Comparison of ENCODE assay signal across 1 cellular context in genomic region chr13:51803422-51804294, GRCh38.
TF ChIP-seq lines count a peak whose summit lies in the region.

TSS of gene DHRS12 (minus strand) at chr13:51804163. CDS start at chr13:51799659, 4,504 bp downstream.

TF ChIP-seq in HepG2, 621 proteins besides CTCF, POLR2A, EP300 and RAD21 (continued from another document and continues in another):
- peak; percentile 42; the same call in 1 of the 2 replicates for TF ChIP-seq LBX2 (CRISPR knock-in tag; IDR thresholded peaks at IDR 0.05; ENCODE audit: borderline replicate concordance)
- TF ChIP-seq ZNF296 (CRISPR knock-in tag; conservative IDR thresholded peaks at IDR 0.05) = no peak
- TF ChIP-seq, protein P1, sequence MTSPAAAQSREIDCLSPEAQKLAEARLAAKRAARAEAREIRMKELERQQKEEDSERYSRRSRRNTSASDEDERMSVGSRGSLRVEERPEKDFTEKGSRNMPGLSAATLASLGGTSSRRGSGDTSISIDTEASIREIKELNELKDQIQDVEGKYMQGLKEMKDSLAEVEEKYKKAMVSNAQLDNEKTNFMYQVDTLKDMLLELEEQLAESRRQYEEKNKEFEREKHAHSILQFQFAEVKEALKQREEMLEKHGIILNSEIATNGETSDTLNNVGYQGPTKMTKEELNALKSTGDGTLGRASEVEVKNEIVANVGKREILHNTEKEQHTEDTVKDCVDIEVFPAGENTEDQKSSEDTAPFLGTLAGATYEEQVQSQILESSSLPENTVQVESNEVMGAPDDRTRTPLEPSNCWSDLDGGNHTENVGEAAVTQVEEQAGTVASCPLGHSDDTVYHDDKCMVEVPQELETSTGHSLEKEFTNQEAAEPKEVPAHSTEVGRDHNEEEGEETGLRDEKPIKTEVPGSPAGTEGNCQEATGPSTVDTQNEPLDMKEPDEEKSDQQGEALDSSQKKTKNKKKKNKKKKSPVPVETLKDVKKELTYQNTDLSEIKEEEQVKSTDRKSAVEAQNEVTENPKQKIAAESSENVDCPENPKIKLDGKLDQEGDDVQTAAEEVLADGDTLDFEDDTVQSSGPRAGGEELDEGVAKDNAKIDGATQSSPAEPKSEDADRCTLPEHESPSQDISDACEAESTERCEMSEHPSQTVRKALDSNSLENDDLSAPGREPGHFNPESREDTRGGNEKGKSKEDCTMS (CRISPR knock-in tag; conservative IDR thresholded peaks at IDR 0.05) = no peak
- TF ChIP-seq SOX6 (IDR thresholded peaks at IDR 0.05) = no peak
- 0 out of 2 replicates have a peak, but pooled peaks have one; percentile 10 for TF ChIP-seq SOX6 (CRISPR knock-in tag; IDR thresholded peaks at IDR 0.05)
- no peak for TF ChIP-seq ZNF468 (CRISPR knock-in tag; IDR thresholded peaks at IDR 0.05)
- TF ChIP-seq ZNF430 (CRISPR knock-in tag; IDR thresholded peaks at IDR 0.05) = peak; percentile 76; the same call in 1 of the 2 replicates
- no peak for TF ChIP-seq GPBP1L1 (CRISPR knock-in tag; IDR thresholded peaks at IDR 0.05)
- no peak for TF ChIP-seq ZNF670 (CRISPR knock-in tag; IDR thresholded peaks at IDR 0.05; ENCODE audit: borderline replicate concordance)
- TF ChIP-seq TBX2 (CRISPR knock-in tag; IDR thresholded peaks at IDR 0.05; ENCODE audit: borderline replicate concordance) = no peak
- no peak for TF ChIP-seq ZFP36L2 (CRISPR knock-in tag; IDR thresholded peaks at IDR 0.05)
- no peak for TF ChIP-seq SMARCE1 (IDR thresholded peaks at IDR 0.05; ENCODE audit: borderline replicate concordance)
- TF ChIP-seq CEBPB (IDR thresholded peaks at IDR 0.05; ENCODE audit: borderline replicate concordance, low read depth, low read length) = peak; percentile 31; the same call in 1 of the 2 replicates
- no peak for TF ChIP-seq HOXA5 (CRISPR knock-in tag; IDR thresholded peaks at IDR 0.05)
- peak; percentile 40; the same call in 1 of the 2 replicates for TF ChIP-seq IRF2 (CRISPR knock-in tag; IDR thresholded peaks at IDR 0.05)
- no peak; the same call in 1 of the 2 replicates for TF ChIP-seq AFF4 (CRISPR knock-in tag; IDR thresholded peaks at IDR 0.05)
- TF ChIP-seq KAT7 (CRISPR knock-in tag; IDR thresholded peaks at IDR 0.05; ENCODE audit: borderline replicate concordance) = peak; percentile 66; the same call in 1 of the 2 replicates
- no peak for TF ChIP-seq ZBTB20 (CRISPR knock-in tag; IDR thresholded peaks at IDR 0.05; ENCODE audit: borderline replicate concordance, low read depth)
- no peak; the same call in 1 of the 2 replicates for TF ChIP-seq ZNF816 (CRISPR knock-in tag; IDR thresholded peaks at IDR 0.05; ENCODE audit: borderline replicate concordance)
- no peak for TF ChIP-seq ZNF225 (CRISPR knock-in tag; IDR thresholded peaks at IDR 0.05)
- peak; percentile 13; the same call in 1 of the 2 replicates for TF ChIP-seq RXRA (CRISPR knock-in tag; IDR thresholded peaks at IDR 0.05)
- no peak for TF ChIP-seq ZNF354B (CRISPR knock-in tag; IDR thresholded peaks at IDR 0.05)
- no peak for TF ChIP-seq NONO (IDR thresholded peaks at IDR 0.05)
- peak; percentile 87 for TF ChIP-seq NONO (CRISPR knock-in tag; conservative IDR thresholded peaks at IDR 0.05)
- peak; percentile 25; the same call in 1 of the 2 replicates for TF ChIP-seq ZNF331 (CRISPR knock-in tag; IDR thresholded peaks at IDR 0.05)
- no peak for TF ChIP-seq ZNF292 (CRISPR knock-in tag; IDR thresholded peaks at IDR 0.05; ENCODE audit: borderline replicate concordance, low read depth)
- TF ChIP-seq NFATC3 (CRISPR knock-in tag; IDR thresholded peaks at IDR 0.05) = no peak
- TF ChIP-seq TOE1 (CRISPR knock-in tag; IDR thresholded peaks at IDR 0.05) = no peak
- TF ChIP-seq EED (CRISPR knock-in tag; IDR thresholded peaks at IDR 0.05) = no peak; the same call in 1 of the 2 replicates
- TF ChIP-seq NFYC (CRISPR knock-in tag; IDR thresholded peaks at IDR 0.05) = no peak
- TF ChIP-seq ZNF7 (CRISPR knock-in tag; IDR thresholded peaks at IDR 0.05) = no peak
- peak; percentile 66; the same call in 1 of the 2 replicates for TF ChIP-seq HES4 (CRISPR knock-in tag; IDR thresholded peaks at IDR 0.05; ENCODE audit: borderline replicate concordance)
- TF ChIP-seq CENPX (CRISPR knock-in tag; IDR thresholded peaks at IDR 0.05) = no peak
- no peak for TF ChIP-seq SATB2 (CRISPR knock-in tag; IDR thresholded peaks at IDR 0.05)
- TF ChIP-seq FOXK1 (CRISPR knock-in tag; IDR thresholded peaks at IDR 0.05; ENCODE audit: borderline replicate concordance, low read depth) = 0 out of 2 replicates have a peak, but pooled peaks have one; percentile 16
- TF ChIP-seq RXRB (CRISPR knock-in tag; IDR thresholded peaks at IDR 0.05; ENCODE audit: borderline replicate concordance) = peak; percentile 41; the same call in 1 of the 2 replicates
- no peak for TF ChIP-seq ZNF510 (CRISPR knock-in tag; IDR thresholded peaks at IDR 0.05; ENCODE audit: low read depth)
- TF ChIP-seq ZNF484 (CRISPR knock-in tag; IDR thresholded peaks at IDR 0.05; ENCODE audit: borderline replicate concordance, low read depth) = no peak; the same call in 1 of the 2 replicates
- peak; percentile 96 for TF ChIP-seq RBFOX2 (IDR thresholded peaks at IDR 0.05; ENCODE audit: low read depth, low read length)
- TF ChIP-seq IKZF4 (CRISPR knock-in tag; IDR thresholded peaks at IDR 0.05; ENCODE audit: borderline replicate concordance, low read depth, not compliant biosample characterization) = peak; percentile 82
- TF ChIP-seq ZNF660 (CRISPR knock-in tag; IDR thresholded peaks at IDR 0.05; ENCODE audit: borderline replicate concordance, low read depth) = no peak
- TF ChIP-seq, protein P2, sequence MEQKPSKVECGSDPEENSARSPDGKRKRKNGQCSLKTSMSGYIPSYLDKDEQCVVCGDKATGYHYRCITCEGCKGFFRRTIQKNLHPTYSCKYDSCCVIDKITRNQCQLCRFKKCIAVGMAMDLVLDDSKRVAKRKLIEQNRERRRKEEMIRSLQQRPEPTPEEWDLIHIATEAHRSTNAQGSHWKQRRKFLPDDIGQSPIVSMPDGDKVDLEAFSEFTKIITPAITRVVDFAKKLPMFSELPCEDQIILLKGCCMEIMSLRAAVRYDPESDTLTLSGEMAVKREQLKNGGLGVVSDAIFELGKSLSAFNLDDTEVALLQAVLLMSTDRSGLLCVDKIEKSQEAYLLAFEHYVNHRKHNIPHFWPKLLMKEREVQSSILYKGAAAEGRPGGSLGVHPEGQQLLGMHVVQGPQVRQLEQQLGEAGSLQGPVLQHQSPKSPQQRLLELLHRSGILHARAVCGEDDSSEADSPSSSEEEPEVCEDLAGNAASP (CRISPR knock-in tag; IDR thresholded peaks at IDR 0.05; ENCODE audit: borderline replicate concordance) = no peak
- TF ChIP-seq, protein P3, sequence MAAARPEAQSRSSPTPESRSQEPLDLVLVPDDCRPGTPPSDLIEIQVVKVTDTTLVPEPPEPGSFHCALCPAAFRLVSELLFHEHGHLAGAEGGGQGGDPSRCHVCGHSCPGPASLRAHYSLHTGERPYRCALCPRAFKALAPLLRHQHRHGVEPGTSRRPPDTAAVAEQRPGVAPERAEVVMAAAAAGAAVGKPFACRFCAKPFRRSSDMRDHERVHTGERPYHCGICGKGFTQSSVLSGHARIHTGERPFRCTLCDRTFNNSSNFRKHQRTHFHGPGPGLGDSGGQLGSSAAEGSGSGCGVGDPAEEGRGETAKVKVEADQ (CRISPR knock-in tag; IDR thresholded peaks at IDR 0.05; ENCODE audit: borderline replicate concordance) = peak; percentile 71
- TF ChIP-seq, protein P4, sequence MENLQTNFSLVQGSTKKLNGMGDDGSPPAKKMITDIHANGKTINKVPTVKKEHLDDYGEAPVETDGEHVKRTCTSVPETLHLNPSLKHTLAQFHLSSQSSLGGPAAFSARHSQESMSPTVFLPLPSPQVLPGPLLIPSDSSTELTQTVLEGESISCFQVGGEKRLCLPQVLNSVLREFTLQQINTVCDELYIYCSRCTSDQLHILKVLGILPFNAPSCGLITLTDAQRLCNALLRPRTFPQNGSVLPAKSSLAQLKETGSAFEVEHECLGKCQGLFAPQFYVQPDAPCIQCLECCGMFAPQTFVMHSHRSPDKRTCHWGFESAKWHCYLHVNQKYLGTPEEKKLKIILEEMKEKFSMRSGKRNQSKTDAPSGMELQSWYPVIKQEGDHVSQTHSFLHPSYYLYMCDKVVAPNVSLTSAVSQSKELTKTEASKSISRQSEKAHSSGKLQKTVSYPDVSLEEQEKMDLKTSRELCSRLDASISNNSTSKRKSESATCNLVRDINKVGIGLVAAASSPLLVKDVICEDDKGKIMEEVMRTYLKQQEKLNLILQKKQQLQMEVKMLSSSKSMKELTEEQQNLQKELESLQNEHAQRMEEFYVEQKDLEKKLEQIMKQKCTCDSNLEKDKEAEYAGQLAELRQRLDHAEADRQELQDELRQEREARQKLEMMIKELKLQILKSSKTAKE (CRISPR knock-in tag; IDR thresholded peaks at IDR 0.05; ENCODE audit: borderline replicate concordance) = peak; percentile 29; the same call in 1 of the 2 replicates
- TF ChIP-seq, protein P5, sequence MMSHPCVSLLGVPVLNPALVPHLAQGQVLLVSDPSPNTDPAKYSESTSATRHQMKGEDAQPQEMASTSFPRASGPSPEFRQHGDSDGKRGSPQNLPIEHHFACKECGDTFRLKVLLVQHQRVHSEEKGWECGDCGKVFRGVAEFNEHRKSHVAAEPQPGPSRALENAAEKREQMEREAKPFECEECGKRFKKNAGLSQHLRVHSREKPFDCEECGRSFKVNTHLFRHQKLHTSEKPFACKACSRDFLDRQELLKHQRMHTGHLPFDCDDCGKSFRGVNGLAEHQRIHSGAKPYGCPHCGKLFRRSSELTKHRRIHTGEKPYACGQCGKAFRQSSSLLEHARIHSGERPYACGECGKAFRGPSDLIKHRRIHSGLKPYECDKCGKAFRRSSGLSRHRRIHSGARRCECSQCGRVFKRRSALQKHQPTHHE (CRISPR knock-in tag; IDR thresholded peaks at IDR 0.05; ENCODE audit: borderline replicate concordance) = no peak
- no peak for TF ChIP-seq ZFAT (CRISPR knock-in tag; conservative IDR thresholded peaks at IDR 0.05)
- TF ChIP-seq SIX4 (CRISPR knock-in tag; IDR thresholded peaks at IDR 0.05) = no peak
- TF ChIP-seq ZNF337 (CRISPR knock-in tag; IDR thresholded peaks at IDR 0.05; ENCODE audit: borderline replicate concordance, low read depth) = peak; percentile 41; the same call in 1 of the 2 replicates
- no peak; the same call in 1 of the 2 replicates for TF ChIP-seq FOXC1 (CRISPR knock-in tag; IDR thresholded peaks at IDR 0.05; ENCODE audit: borderline replicate concordance)
- no peak; the same call in 1 of the 2 replicates for TF ChIP-seq ZNF564 (CRISPR knock-in tag; IDR thresholded peaks at IDR 0.05)
- TF ChIP-seq CREB3 (CRISPR knock-in tag; IDR thresholded peaks at IDR 0.05) = no peak
- TF ChIP-seq KAT2B (IDR thresholded peaks at IDR 0.05; ENCODE audit: borderline replicate concordance, low read depth, low read length) = no peak
- TF ChIP-seq DMAP1 (CRISPR knock-in tag; IDR thresholded peaks at IDR 0.05) = peak; percentile 76
- TF ChIP-seq ZNF136 (CRISPR knock-in tag; IDR thresholded peaks at IDR 0.05; ENCODE audit: low read depth) = no peak
- peak; percentile 81 for TF ChIP-seq HOXA3 (CRISPR knock-in tag; IDR thresholded peaks at IDR 0.05)
- no peak for TF ChIP-seq ZNF775 (CRISPR knock-in tag; IDR thresholded peaks at IDR 0.05; ENCODE audit: borderline replicate concordance)
- TF ChIP-seq ZNF839 (CRISPR knock-in tag; IDR thresholded peaks at IDR 0.05; ENCODE audit: borderline replicate concordance) = no peak
